1 cellular context compared by ENCODE assay signal in the genomic region with DNA sequence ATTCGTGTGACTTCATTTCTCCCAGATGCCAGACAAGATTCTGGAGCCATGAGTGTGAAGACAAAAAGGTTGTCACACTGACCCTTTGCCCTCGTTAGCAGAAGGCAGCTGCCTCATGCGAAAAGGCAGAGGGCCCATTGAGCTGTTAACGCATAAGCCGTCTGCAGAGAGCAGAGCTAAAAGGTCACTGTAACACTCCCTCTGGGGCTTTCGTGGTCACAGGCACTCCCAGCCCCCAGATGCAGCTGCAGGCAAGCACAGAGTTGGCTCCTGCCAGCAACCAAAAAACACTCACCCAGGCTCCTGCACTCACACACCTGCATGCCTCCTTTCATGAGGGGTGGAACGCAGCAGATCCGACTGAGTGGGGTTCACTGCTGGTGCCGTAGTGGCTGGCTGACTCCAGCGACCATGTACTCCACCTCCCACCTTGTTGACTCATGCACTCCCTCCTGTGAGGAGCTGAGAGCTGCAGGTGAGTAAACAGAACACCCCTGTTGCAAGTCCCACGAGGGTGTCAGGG.
A peak's percentile ranks its signal among the peaks of the same experiment; 100 is the strongest.
TF ChIP-seq lines count a peak whose summit lies in the region.

No MANE protein-coding gene starts in this region.

TF ChIP-seq in HepG2, 621 proteins besides CTCF, POLR2A, EP300 and RAD21 (continued from another document and continues in another):
- TF ChIP-seq, protein P1, sequence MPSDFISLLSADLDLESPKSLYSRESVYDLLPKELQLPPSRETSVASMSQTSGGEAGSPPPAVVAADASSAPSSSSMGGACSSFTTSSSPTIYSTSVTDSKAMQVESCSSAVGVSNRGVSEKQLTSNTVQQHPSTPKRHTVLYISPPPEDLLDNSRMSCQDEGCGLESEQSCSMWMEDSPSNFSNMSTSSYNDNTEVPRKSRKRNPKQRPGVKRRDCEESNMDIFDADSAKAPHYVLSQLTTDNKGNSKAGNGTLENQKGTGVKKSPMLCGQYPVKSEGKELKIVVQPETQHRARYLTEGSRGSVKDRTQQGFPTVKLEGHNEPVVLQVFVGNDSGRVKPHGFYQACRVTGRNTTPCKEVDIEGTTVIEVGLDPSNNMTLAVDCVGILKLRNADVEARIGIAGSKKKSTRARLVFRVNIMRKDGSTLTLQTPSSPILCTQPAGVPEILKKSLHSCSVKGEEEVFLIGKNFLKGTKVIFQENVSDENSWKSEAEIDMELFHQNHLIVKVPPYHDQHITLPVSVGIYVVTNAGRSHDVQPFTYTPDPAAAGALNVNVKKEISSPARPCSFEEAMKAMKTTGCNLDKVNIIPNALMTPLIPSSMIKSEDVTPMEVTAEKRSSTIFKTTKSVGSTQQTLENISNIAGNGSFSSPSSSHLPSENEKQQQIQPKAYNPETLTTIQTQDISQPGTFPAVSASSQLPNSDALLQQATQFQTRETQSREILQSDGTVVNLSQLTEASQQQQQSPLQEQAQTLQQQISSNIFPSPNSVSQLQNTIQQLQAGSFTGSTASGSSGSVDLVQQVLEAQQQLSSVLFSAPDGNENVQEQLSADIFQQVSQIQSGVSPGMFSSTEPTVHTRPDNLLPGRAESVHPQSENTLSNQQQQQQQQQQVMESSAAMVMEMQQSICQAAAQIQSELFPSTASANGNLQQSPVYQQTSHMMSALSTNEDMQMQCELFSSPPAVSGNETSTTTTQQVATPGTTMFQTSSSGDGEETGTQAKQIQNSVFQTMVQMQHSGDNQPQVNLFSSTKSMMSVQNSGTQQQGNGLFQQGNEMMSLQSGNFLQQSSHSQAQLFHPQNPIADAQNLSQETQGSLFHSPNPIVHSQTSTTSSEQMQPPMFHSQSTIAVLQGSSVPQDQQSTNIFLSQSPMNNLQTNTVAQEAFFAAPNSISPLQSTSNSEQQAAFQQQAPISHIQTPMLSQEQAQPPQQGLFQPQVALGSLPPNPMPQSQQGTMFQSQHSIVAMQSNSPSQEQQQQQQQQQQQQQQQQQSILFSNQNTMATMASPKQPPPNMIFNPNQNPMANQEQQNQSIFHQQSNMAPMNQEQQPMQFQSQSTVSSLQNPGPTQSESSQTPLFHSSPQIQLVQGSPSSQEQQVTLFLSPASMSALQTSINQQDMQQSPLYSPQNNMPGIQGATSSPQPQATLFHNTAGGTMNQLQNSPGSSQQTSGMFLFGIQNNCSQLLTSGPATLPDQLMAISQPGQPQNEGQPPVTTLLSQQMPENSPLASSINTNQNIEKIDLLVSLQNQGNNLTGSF (CRISPR knock-in tag; IDR thresholded peaks at IDR 0.05), result no peak
- TF ChIP-seq MBNL3 (CRISPR knock-in tag; conservative IDR thresholded peaks at IDR 0.05) (no peak), BRCA1 (CRISPR knock-in tag; IDR thresholded peaks at IDR 0.05) (no peak), ETV5 (CRISPR knock-in tag; IDR thresholded peaks at IDR 0.05; ENCODE audit: borderline replicate concordance) (0 out of 2 replicates have a peak, but pooled peaks have one; percentile 25), ZNF652 (CRISPR knock-in tag; IDR thresholded peaks at IDR 0.05; ENCODE audit: borderline replicate concordance, low read depth) (no peak), MED13 (CRISPR knock-in tag; IDR thresholded peaks at IDR 0.05) (no peak), RNF2 (conservative IDR thresholded peaks at IDR 0.05; ENCODE audit: low read depth) (no peak), FLYWCH1 (CRISPR knock-in tag; IDR thresholded peaks at IDR 0.05) (no peak), RFX5 (IDR thresholded peaks at IDR 0.05; ENCODE audit: low read depth, low read length) (no peak), ZSCAN9 (CRISPR knock-in tag; IDR thresholded peaks at IDR 0.05; ENCODE audit: borderline replicate concordance) (peak; percentile 52; the same call in 1 of the 2 replicates), ZNF780A (CRISPR knock-in tag; IDR thresholded peaks at IDR 0.05) (no peak), DMAP1 (CRISPR knock-in tag; IDR thresholded peaks at IDR 0.05) (no peak), HOXA3 (CRISPR knock-in tag; IDR thresholded peaks at IDR 0.05) (peak; percentile 7; the same call in 1 of the 2 replicates), MAFF (IDR thresholded peaks at IDR 0.05; ENCODE audit: low read depth, low read length) (no peak)
- TF ChIP-seq, protein P2, sequence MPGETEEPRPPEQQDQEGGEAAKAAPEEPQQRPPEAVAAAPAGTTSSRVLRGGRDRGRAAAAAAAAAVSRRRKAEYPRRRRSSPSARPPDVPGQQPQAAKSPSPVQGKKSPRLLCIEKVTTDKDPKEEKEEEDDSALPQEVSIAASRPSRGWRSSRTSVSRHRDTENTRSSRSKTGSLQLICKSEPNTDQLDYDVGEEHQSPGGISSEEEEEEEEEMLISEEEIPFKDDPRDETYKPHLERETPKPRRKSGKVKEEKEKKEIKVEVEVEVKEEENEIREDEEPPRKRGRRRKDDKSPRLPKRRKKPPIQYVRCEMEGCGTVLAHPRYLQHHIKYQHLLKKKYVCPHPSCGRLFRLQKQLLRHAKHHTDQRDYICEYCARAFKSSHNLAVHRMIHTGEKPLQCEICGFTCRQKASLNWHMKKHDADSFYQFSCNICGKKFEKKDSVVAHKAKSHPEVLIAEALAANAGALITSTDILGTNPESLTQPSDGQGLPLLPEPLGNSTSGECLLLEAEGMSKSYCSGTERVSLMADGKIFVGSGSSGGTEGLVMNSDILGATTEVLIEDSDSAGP (CRISPR knock-in tag; IDR thresholded peaks at IDR 0.05; ENCODE audit: borderline replicate concordance), result 0 out of 2 replicates have a peak, but pooled peaks have one; percentile 43
- TF ChIP-seq, protein P3, sequence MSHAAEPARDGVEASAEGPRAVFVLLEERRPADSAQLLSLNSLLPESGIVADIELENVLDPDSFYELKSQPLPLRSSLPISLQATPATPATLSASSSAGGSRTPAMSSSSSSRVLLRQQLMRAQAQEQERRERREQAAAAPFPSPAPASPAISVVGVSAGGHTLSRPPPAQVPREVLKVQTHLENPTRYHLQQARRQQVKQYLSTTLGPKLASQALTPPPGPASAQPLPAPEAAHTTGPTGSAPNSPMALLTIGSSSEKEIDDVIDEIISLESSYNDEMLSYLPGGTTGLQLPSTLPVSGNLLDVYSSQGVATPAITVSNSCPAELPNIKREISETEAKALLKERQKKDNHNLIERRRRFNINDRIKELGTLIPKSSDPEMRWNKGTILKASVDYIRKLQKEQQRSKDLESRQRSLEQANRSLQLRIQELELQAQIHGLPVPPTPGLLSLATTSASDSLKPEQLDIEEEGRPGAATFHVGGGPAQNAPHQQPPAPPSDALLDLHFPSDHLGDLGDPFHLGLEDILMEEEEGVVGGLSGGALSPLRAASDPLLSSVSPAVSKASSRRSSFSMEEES (CRISPR knock-in tag; IDR thresholded peaks at IDR 0.05), result no peak
- TF ChIP-seq, protein P4, sequence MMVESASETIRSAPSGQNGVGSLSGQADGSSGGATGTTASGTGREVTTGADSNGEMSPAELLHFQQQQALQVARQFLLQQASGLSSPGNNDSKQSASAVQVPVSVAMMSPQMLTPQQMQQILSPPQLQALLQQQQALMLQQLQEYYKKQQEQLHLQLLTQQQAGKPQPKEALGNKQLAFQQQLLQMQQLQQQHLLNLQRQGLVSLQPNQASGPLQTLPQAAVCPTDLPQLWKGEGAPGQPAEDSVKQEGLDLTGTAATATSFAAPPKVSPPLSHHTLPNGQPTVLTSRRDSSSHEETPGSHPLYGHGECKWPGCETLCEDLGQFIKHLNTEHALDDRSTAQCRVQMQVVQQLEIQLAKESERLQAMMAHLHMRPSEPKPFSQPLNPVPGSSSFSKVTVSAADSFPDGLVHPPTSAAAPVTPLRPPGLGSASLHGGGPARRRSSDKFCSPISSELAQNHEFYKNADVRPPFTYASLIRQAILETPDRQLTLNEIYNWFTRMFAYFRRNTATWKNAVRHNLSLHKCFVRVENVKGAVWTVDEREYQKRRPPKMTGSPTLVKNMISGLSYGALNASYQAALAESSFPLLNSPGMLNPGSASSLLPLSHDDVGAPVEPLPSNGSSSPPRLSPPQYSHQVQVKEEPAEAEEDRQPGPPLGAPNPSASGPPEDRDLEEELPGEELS (CRISPR knock-in tag; IDR thresholded peaks at IDR 0.05), result no peak
- TF ChIP-seq, protein P5, sequence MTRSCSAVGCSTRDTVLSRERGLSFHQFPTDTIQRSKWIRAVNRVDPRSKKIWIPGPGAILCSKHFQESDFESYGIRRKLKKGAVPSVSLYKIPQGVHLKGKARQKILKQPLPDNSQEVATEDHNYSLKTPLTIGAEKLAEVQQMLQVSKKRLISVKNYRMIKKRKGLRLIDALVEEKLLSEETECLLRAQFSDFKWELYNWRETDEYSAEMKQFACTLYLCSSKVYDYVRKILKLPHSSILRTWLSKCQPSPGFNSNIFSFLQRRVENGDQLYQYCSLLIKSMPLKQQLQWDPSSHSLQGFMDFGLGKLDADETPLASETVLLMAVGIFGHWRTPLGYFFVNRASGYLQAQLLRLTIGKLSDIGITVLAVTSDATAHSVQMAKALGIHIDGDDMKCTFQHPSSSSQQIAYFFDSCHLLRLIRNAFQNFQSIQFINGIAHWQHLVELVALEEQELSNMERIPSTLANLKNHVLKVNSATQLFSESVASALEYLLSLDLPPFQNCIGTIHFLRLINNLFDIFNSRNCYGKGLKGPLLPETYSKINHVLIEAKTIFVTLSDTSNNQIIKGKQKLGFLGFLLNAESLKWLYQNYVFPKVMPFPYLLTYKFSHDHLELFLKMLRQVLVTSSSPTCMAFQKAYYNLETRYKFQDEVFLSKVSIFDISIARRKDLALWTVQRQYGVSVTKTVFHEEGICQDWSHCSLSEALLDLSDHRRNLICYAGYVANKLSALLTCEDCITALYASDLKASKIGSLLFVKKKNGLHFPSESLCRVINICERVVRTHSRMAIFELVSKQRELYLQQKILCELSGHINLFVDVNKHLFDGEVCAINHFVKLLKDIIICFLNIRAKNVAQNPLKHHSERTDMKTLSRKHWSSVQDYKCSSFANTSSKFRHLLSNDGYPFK (CRISPR knock-in tag; IDR thresholded peaks at IDR 0.05; ENCODE audit: borderline replicate concordance), result peak; percentile 17; the same call in 1 of the 2 replicates
- TF ChIP-seq, protein P6, sequence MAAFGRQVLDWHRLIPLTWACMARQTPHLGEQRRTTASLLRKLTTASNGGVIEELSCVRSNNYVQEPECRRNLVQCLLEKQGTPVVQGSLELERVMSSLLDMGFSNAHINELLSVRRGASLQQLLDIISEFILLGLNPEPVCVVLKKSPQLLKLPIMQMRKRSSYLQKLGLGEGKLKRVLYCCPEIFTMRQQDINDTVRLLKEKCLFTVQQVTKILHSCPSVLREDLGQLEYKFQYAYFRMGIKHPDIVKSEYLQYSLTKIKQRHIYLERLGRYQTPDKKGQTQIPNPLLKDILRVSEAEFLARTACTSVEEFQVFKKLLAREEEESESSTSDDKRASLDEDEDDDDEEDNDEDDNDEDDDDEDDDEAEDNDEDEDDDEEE (CRISPR knock-in tag; IDR thresholded peaks at IDR 0.05), result no peak
- TF ChIP-seq, protein P7, sequence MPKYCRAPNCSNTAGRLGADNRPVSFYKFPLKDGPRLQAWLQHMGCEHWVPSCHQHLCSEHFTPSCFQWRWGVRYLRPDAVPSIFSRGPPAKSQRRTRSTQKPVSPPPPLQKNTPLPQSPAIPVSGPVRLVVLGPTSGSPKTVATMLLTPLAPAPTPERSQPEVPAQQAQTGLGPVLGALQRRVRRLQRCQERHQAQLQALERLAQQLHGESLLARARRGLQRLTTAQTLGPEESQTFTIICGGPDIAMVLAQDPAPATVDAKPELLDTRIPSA (CRISPR knock-in tag; IDR thresholded peaks at IDR 0.05; ENCODE audit: borderline replicate concordance), result no peak
- TF ChIP-seq, protein P8, sequence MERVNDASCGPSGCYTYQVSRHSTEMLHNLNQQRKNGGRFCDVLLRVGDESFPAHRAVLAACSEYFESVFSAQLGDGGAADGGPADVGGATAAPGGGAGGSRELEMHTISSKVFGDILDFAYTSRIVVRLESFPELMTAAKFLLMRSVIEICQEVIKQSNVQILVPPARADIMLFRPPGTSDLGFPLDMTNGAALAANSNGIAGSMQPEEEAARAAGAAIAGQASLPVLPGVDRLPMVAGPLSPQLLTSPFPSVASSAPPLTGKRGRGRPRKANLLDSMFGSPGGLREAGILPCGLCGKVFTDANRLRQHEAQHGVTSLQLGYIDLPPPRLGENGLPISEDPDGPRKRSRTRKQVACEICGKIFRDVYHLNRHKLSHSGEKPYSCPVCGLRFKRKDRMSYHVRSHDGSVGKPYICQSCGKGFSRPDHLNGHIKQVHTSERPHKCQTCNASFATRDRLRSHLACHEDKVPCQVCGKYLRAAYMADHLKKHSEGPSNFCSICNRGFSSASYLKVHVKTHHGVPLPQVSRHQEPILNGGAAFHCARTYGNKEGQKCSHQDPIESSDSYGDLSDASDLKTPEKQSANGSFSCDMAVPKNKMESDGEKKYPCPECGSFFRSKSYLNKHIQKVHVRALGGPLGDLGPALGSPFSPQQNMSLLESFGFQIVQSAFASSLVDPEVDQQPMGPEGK (CRISPR knock-in tag; IDR thresholded peaks at IDR 0.05), result peak; percentile 57; the same call in 1 of the 2 replicates
- TF ChIP-seq, protein P9, sequence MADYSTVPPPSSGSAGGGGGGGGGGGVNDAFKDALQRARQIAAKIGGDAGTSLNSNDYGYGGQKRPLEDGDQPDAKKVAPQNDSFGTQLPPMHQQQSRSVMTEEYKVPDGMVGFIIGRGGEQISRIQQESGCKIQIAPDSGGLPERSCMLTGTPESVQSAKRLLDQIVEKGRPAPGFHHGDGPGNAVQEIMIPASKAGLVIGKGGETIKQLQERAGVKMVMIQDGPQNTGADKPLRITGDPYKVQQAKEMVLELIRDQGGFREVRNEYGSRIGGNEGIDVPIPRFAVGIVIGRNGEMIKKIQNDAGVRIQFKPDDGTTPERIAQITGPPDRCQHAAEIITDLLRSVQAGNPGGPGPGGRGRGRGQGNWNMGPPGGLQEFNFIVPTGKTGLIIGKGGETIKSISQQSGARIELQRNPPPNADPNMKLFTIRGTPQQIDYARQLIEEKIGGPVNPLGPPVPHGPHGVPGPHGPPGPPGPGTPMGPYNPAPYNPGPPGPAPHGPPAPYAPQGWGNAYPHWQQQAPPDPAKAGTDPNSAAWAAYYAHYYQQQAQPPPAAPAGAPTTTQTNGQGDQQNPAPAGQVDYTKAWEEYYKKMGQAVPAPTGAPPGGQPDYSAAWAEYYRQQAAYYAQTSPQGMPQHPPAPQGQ (CRISPR knock-in tag; IDR thresholded peaks at IDR 0.05; ENCODE audit: borderline replicate concordance), result no peak
- TF ChIP-seq, protein P10, sequence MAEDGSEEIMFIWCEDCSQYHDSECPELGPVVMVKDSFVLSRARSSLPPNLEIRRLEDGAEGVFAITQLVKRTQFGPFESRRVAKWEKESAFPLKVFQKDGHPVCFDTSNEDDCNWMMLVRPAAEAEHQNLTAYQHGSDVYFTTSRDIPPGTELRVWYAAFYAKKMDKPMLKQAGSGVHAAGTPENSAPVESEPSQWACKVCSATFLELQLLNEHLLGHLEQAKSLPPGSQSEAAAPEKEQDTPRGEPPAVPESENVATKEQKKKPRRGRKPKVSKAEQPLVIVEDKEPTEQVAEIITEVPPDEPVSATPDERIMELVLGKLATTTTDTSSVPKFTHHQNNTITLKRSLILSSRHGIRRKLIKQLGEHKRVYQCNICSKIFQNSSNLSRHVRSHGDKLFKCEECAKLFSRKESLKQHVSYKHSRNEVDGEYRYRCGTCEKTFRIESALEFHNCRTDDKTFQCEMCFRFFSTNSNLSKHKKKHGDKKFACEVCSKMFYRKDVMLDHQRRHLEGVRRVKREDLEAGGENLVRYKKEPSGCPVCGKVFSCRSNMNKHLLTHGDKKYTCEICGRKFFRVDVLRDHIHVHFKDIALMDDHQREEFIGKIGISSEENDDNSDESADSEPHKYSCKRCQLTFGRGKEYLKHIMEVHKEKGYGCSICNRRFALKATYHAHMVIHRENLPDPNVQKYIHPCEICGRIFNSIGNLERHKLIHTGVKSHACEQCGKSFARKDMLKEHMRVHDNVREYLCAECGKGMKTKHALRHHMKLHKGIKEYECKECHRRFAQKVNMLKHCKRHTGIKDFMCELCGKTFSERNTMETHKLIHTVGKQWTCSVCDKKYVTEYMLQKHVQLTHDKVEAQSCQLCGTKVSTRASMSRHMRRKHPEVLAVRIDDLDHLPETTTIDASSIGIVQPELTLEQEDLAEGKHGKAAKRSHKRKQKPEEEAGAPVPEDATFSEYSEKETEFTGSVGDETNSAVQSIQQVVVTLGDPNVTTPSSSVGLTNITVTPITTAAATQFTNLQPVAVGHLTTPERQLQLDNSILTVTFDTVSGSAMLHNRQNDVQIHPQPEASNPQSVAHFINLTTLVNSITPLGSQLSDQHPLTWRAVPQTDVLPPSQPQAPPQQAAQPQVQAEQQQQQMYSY (CRISPR knock-in tag; IDR thresholded peaks at IDR 0.05), result no peak
